ENCODE assay signal across 20 cellular contexts in the genomic region with DNA sequence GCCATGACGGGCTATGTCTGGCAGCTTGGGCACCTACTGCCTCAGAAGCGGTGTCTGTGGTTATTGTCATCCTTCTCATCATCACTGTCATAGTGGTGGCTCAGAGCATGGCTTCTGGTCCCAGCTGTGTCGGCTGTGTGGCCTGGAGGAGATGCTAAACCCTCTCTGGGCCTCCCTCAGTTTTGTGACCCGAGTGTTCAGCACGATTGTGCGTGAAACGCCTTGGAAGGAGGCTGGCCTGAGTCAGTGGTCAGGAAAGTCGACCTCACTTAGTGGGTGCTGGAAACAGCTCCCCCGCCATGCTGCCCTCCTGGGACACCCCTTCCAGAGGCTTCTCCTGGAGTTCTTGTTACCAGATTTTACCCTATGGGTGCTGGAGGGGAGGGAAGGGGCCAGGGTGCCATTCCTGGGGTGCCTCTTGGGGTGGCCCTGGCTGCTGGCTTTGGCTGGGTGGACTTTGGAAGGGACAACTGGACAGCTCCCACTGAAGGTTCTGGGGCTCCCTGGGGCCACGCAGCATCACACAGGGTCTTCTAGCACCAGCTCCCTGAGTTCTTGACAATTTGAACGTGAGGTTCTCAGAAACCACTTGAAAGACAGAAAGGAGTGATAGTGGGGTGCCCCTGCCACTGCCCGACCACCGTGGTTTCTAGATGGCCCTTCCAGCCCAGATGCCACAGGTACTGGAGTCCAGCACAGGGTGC.
DNase-seq lines count a peak whose midpoint lies in the region; ATAC-seq and TF ChIP-seq lines count a peak whose summit lies in the region.
"Had no signal": no experiment of that assay in that cellular context is flagged by ENCODE, and none has a peak within 500 bp of the region (broad histone marks: within the 10 kb centered on the region; RNA-seq: fewer than 3 reads in every experiment).

No MANE protein-coding gene starts in this region.

- no peak for TF ChIP-seq POLR2A in testis (IDR thresholded peaks at IDR 0.05)

- peaks cover 3% of the 10 kb centered on the region for H3K9me3 Mint-ChIP-seq in activated naive CD8-positive, alpha-beta T cell treated with anti-CD3 and anti-CD28 coated beads, Interleukin-2, amount 10 ng/mL, durations not matched to agents 7 days and 5 days
- H3K9me3 Mint-ChIP-seq in activated naive CD8-positive, alpha-beta T cell treated with anti-CD3 and anti-CD28 coated beads for 36 hours = no peaks in the 10 kb centered on the region
- no peaks in the 10 kb centered on the region for H3K9me3 Mint-ChIP-seq in chondrocyte (ENCODE audit: low read depth)
- H3K9me3 Mint-ChIP-seq: T-helper 1 cell treated with Interleukin-12 subunit alpha and Interleukin-12 subunit beta and Interleukin-4 antibody, amounts not matched to agents 30 μg/mL and 1 μg/mL, for 36 hours had no signal

- POLR2A ChIA-PET in activated naive CD8-positive, alpha-beta T cell treated with anti-CD3 and anti-CD28 coated beads, Interleukin-2, amount 10 ng/mL, durations not matched to agents 7 days and 5 days (lab: Charles Lee) = no interaction called here

- WGBS in aorta, 2 donors = 95% methylated on average over 13 of the region's 13 CpGs
- WGBS in testis, 2 donors = 94 to 97% methylated on average over 8 to 13 of the region's 13 CpGs

- intact Hi-C loops in lower lobe of right lung (cut with DNase I) = no loop called here
- intact Hi-C loops in aorta (cut with DNase I) = no loop called here
- intact Hi-C loops in testis (cut with DNase I; ENCODE audit: low total_unique reads) = no loop called here

- no peak for TF ChIP-seq CTCF in chondrocyte (IDR thresholded peaks at IDR 0.05)
- TF ChIP-seq CTCF in lower lobe of right lung (IDR thresholded peaks at IDR 0.05) = no peak
- no peak for TF ChIP-seq CTCF in testis (IDR thresholded peaks at IDR 0.05)

- no peak overlapping the region for H3K4me3 Mint-ChIP-seq in activated naive CD8-positive, alpha-beta T cell treated with anti-CD3 and anti-CD28 coated beads, Interleukin-2, amount 10 ng/mL, durations not matched to agents 7 days and 5 days
- H3K4me3 Mint-ChIP-seq in activated naive CD8-positive, alpha-beta T cell treated with anti-CD3 and anti-CD28 coated beads for 36 hours = no peak overlapping the region
- H3K4me3 Mint-ChIP-seq in chondrocyte (ENCODE audit: unreplicated experiment) = no peak overlapping the region
- H3K4me3 Mint-ChIP-seq: T-helper 1 cell treated with Interleukin-12 subunit alpha and Interleukin-12 subunit beta and Interleukin-4 antibody, amounts not matched to agents 30 μg/mL and 1 μg/mL, for 36 hours had no signal

- H3K36me3 ChIP-seq in lower lobe of right lung = no peaks in the 10 kb centered on the region
- H3K36me3 ChIP-seq in aorta (ENCODE audit: control insufficient read depth in 1 of 2, insufficient read depth in 2 of 2, low read length in 1 of 2) = no peaks in the 10 kb centered on the region
- H3K36me3 ChIP-seq in testis (ENCODE audit: low read depth, missing control alignments) = no peaks in the 10 kb centered on the region
- H3K36me3 ChIP-seq: cardiac muscle cell, heart left ventricle, neutrophil, stomach had no signal

- ATAC-seq in activated naive CD8-positive, alpha-beta T cell treated with anti-CD3 and anti-CD28 coated beads, Interleukin-2, amount 10 ng/mL, durations not matched to agents 7 days and 5 days (ENCODE audit: low read depth) = no peak
- no peak for ATAC-seq in lower lobe of right lung
- ATAC-seq in aorta (ENCODE audit: low FRiP score) = no peak
- no peak for ATAC-seq in GM18517 (IDR thresholded peaks at IDR 0.05; ENCODE audit: unreplicated experiment)
- ATAC-seq: heart left ventricle had no signal

- H3K27ac ChIP-seq in lower lobe of right lung = no peak overlapping the region
- H3K27ac ChIP-seq in aorta (ENCODE audit: low read depth in 1 of 2, low read length in 2 of 2) = no peak overlapping the region
- no peak overlapping the region for H3K27ac ChIP-seq in testis
- H3K27ac ChIP-seq: cardiac muscle cell, heart left ventricle, HL-60, neutrophil, stomach, VCaP had no signal

- peaks cover 2% of the 10 kb centered on the region for H3K27me3 Mint-ChIP-seq in activated naive CD8-positive, alpha-beta T cell treated with anti-CD3 and anti-CD28 coated beads, Interleukin-2, amount 10 ng/mL, durations not matched to agents 7 days and 5 days
- H3K27me3 Mint-ChIP-seq in activated naive CD8-positive, alpha-beta T cell treated with anti-CD3 and anti-CD28 coated beads for 36 hours = peaks cover 3% of the 10 kb centered on the region
- peaks cover 1% of the 10 kb centered on the region for H3K27me3 Mint-ChIP-seq in chondrocyte (ENCODE audit: low read depth)

- H3K4me1 Mint-ChIP-seq in activated naive CD8-positive, alpha-beta T cell treated with anti-CD3 and anti-CD28 coated beads, Interleukin-2, amount 10 ng/mL, durations not matched to agents 7 days and 5 days = peaks cover 1% of the 10 kb centered on the region
- H3K4me1 Mint-ChIP-seq in activated naive CD8-positive, alpha-beta T cell treated with anti-CD3 and anti-CD28 coated beads for 36 hours = no peaks in the 10 kb centered on the region
- H3K4me1 Mint-ChIP-seq in chondrocyte (ENCODE audit: low read depth) = peaks cover 21% of the 10 kb centered on the region

- no peaks in the 10 kb centered on the region for H3K36me3 Mint-ChIP-seq in activated naive CD8-positive, alpha-beta T cell treated with anti-CD3 and anti-CD28 coated beads, Interleukin-2, amount 10 ng/mL, durations not matched to agents 7 days and 5 days
- no peaks in the 10 kb centered on the region for H3K36me3 Mint-ChIP-seq in activated naive CD8-positive, alpha-beta T cell treated with anti-CD3 and anti-CD28 coated beads for 36 hours
- H3K36me3 Mint-ChIP-seq in chondrocyte (ENCODE audit: low read depth) = no peaks in the 10 kb centered on the region

- H3K27me3 ChIP-seq in lower lobe of right lung (ENCODE audit: low read depth) (no peaks in the 10 kb centered on the region), aorta (ENCODE audit: control insufficient read depth in 1 of 2, insufficient read depth in 2 of 2, low read length in 1 of 2) (no peaks in the 10 kb centered on the region), testis (no peaks in the 10 kb centered on the region)
- H3K27me3 ChIP-seq: cardiac muscle cell, heart left ventricle, stomach had no signal

- no peaks in the 10 kb centered on the region for H3K9me3 ChIP-seq in lower lobe of right lung
- H3K9me3 ChIP-seq in aorta (ENCODE audit: control insufficient read depth, low read length) = no peaks in the 10 kb centered on the region
- H3K9me3 ChIP-seq in testis = no peaks in the 10 kb centered on the region
- H3K9me3 ChIP-seq: neutrophil, stomach had no signal

- H3K4me3 ChIP-seq in lower lobe of right lung (no peak overlapping the region), aorta (ENCODE audit: low read length in 2 of 2) (no peak overlapping the region), testis (no peak overlapping the region)
- H3K4me3 ChIP-seq: cardiac muscle cell, heart left ventricle, stomach had no signal

- DNase-seq in activated naive CD8-positive, alpha-beta T cell treated with anti-CD3 and anti-CD28 coated beads, Interleukin-2, amount 10 ng/mL, durations not matched to agents 7 days and 5 days = peak; percentile 15
- no peak for DNase-seq in activated naive CD8-positive, alpha-beta T cell treated with anti-CD3 and anti-CD28 coated beads for 36 hours
- DNase-seq in chondrocyte (ENCODE audit: low spot score) (peak; percentile 66), lower lobe of right lung (peak; percentile 31), aorta (peak; percentile 20 to 38), testis (no peak), NCI-H2196 (lab: John Stamatoyannopoulos, UW; ENCODE audit: unreplicated experiment) (no peak)
- DNase-seq: activated CD4-positive, alpha-beta T cell treated with anti-CD3 and anti-CD28 coated beads, Interleukin-2, amount 50 U/mL, for 4 hours; dermis blood vessel endothelial cell; NCI-H2081; NCI-H510A; stomach; trophoblast cell had no signal

- peaks cover 9% of the 10 kb centered on the region for H3K4me1 ChIP-seq in lower lobe of right lung
- no peaks in the 10 kb centered on the region for H3K4me1 ChIP-seq in aorta (ENCODE audit: control insufficient read depth in 1 of 2, insufficient read depth in 2 of 2, low read length in 2 of 2)
- peaks cover 50% of the 10 kb centered on the region for H3K4me1 ChIP-seq in testis

- no peak overlapping the region for H3K27ac Mint-ChIP-seq in activated naive CD8-positive, alpha-beta T cell treated with anti-CD3 and anti-CD28 coated beads, Interleukin-2, amount 10 ng/mL, durations not matched to agents 7 days and 5 days
- H3K27ac Mint-ChIP-seq in activated naive CD8-positive, alpha-beta T cell treated with anti-CD3 and anti-CD28 coated beads for 36 hours = no peak overlapping the region
- H3K27ac Mint-ChIP-seq in chondrocyte (ENCODE audit: unreplicated experiment) = no peak overlapping the region
- H3K27ac Mint-ChIP-seq: T-helper 1 cell treated with Interleukin-12 subunit alpha and Interleukin-12 subunit beta and Interleukin-4 antibody, amounts not matched to agents 30 μg/mL and 1 μg/mL, for 36 hours had no signal

Comparison
In these comparisons a context has a peak if more than half of its experiments do, and no peak if none do; other contexts are left out.
1. DNase-seq: peak in activated naive CD8-positive, alpha-beta T cell treated with anti-CD3 and anti-CD28 coated beads, Interleukin-2, amount 10 ng/mL, durations not matched to agents 7 days and 5 days (single experiment), chondrocyte (single experiment), lower lobe of right lung (single experiment) and aorta (2 of 2); none in activated naive CD8-positive, alpha-beta T cell treated with anti-CD3 and anti-CD28 coated beads for 36 hours (single experiment), testis (single experiment) and NCI-H2196 (single experiment).